8 cellular contexts compared by ENCODE assay signal in the genomic region with DNA sequence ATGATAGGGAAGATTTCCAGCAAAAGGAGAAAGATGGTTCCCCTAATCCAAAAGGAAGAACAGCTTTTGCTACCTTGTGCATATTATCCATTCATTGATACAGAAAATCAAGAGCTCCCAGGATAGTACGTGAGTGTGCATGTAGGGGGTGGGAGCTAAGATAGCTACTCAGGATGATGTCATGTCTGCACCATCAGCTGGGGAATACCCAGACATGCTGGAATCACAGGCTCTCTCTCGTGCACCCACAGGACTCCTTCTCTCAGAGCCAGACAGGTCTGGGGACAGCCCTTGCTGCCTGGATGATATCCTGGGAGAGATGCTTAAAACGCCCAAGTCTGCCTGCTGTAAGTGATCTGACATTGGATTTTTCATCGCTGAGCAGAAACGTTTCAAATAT. TPM values are rescaled to one million over a fixed set of nuclear protein-coding genes. Genes with fewer than 3 reads are reported as not detected.
DNase-seq lines count a peak whose midpoint lies in the region; ATAC-seq and TF ChIP-seq lines count a peak whose summit lies in the region.

No MANE protein-coding gene starts in this region.

- peaks cover 21 to 60% (median 47%) of the 10 kb centered on the region in 5 experiments for H3K9me3 Mint-ChIP-seq in brain

- no peak overlapping the region for H3K4me3 ChIP-seq in psoas muscle

- H3K27ac Mint-ChIP-seq in brain: peak overlapping the region in 4 of 5 experiments; percentile 26 to 81 (median 78)

- no peaks in the 10 kb centered on the region for H3K27me3 Mint-ChIP-seq in brain

- H3K4me1 ChIP-seq in psoas muscle: peaks cover 11% of the 10 kb centered on the region

- intact Hi-C loops in psoas muscle (cut with DNase I): no loop called here

- ATAC-seq in GM18907 (IDR thresholded peaks at IDR 0.05; ENCODE audit: unreplicated experiment): peak; percentile 83
- ATAC-seq in HG03108 (IDR thresholded peaks at IDR 0.05; ENCODE audit: unreplicated experiment): peak; percentile 64
- peak in 3 of 4 donors; percentile 46 to 62 (median 57) for ATAC-seq in psoas muscle
- ATAC-seq in HG03196 (IDR thresholded peaks at IDR 0.05; ENCODE audit: unreplicated experiment): no peak

- no peak overlapping the region for H3K4me3 Mint-ChIP-seq in brain

- H3K9me3 ChIP-seq in psoas muscle: no peaks in the 10 kb centered on the region

- TF ChIP-seq CTCF in brain (conservative IDR thresholded peaks at IDR 0.05) (no peak), psoas muscle (IDR thresholded peaks at IDR 0.05) (no peak)

- DNase-seq in psoas muscle (no peak), NOMO-1 (lab: John Stamatoyannopoulos, UW; ENCODE audit: unreplicated experiment in 2 of 2) (no peak), pons (ENCODE audit: low spot score) (no peak)
- no peak for DNase-seq in effector CD8-positive, alpha-beta T cell (lab: John Stamatoyannopoulos, UW)

- peaks cover 20% of the 10 kb centered on the region for H3K4me1 Mint-ChIP-seq in brain

- H3K27me3 ChIP-seq in psoas muscle (ENCODE audit: insufficient read depth in 3 of 3, low read length in 2 of 3): no peaks in the 10 kb centered on the region

- WGBS in psoas muscle, 3 donors: 47 to 60% (median 56%) methylated on average over 5 of the region's 5 CpGs

- peaks cover 90% of the 10 kb centered on the region for H3K36me3 Mint-ChIP-seq in brain

- no peaks in the 10 kb centered on the region for H3K36me3 ChIP-seq in psoas muscle (ENCODE audit: insufficient read depth in 1 of 2, low read depth in 1 of 2)

- no peak overlapping the region for H3K27ac ChIP-seq in psoas muscle

RNA-seq across cellular contexts. Expression of a gene that starts 38.9 kb away (rescaled TPM):
- 46.4 TPM for polyA plus RNA-seq in brain (ENCODE audit: insufficient read depth, low read depth, low replicate concordance)
- total RNA-seq in psoas muscle: 100 to 1,000 TPM in 2 of 4 donors, 10 to 100 TPM in 2; 73.6 to 123 (median 101) TPM
- polyA plus RNA-seq in psoas muscle: 10 to 100 TPM; 10.1 to 47.3 (median 25.6) TPM
